ENCODE assay signal across 24 cellular contexts in the genomic region with DNA sequence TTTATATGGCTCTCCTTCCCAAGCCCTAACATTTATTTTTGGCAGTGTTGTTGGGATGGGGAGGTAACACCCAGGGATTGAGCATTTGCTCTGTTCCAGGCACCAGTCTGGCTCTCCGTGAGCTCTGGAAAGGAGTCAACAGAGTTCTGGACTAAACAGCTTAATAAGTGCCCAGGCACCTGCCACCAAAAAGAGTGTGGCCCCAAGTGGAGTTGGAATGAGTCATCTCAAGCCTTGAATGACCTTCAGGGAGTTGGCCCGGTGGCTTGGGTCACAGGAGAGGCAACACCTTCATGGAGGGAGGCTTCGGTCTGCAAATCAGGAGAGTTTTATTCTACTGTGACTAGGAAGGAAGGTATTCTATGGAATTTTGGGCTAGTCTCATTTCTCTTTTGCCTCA.
DNase-seq lines count a peak whose midpoint lies in the region; ATAC-seq and TF ChIP-seq lines count a peak whose summit lies in the region.
"Had no signal": no experiment of that assay in that cellular context is flagged by ENCODE, and none has a peak within 500 bp of the region (broad histone marks: within the 10 kb centered on the region; RNA-seq: fewer than 3 reads in every experiment).

No MANE protein-coding gene starts in this region.

- H3K9me2 ChIP-seq in GM23338 (ENCODE audit: insufficient read depth), result no peaks in the 10 kb centered on the region

- peak; percentile 34 for DNase-seq in NCI-H82 (lab: John Stamatoyannopoulos, UW)
- no peak for DNase-seq in NCI-H82 treated with DMSO at 0.1 percent for 48 hours (lab: John Stamatoyannopoulos, UW; ENCODE audit: unreplicated experiment)
- DNase-seq in GM23338 (ENCODE audit: low spot score), result no peak
- DNase-seq in GM13977 (ENCODE audit: low spot score), result no peak
- no peak for DNase-seq in islet precursor cell
- DNase-seq in cortex of kidney (lab: John Stamatoyannopoulos, UW), result no peak
- DNase-seq in H7, result no peak
- DNase-seq: 8988T; AML-193; CD8-positive, alpha-beta T cell; DMS53; GF-D8; KBM-7; MM.1S; NCI-H1048; NCI-H1436; NCI-H187 treated with DMSO at 0.1 percent for 48 hours; NCI-H2107; NCI-H69; SJCRH30; T-helper 9 cell had no signal

- no peak for ATAC-seq in GM23338
- ATAC-seq: CD8-positive, alpha-beta T cell; Panc1 had no signal

- peaks cover 48% of the 10 kb centered on the region for H3K4me1 Mint-ChIP-seq in GM23338

- H3F3A ChIP-seq in GM23338 (replicated peaks; ENCODE audit: low read depth), result no peaks in the 10 kb centered on the region

- H3K9me3 Mint-ChIP-seq in GM23338, result no peaks in the 10 kb centered on the region

- no peak overlapping the region for H3K27ac ChIP-seq in GM23338 (ENCODE audit: low read depth)
- no peak overlapping the region for H3K27ac ChIP-seq in OCI-LY3 (ENCODE audit: low read length)
- H3K27ac ChIP-seq: HL-60, SJCRH30 had no signal

- H3K79me2 ChIP-seq in GM23338 (replicated peaks; ENCODE audit: insufficient read depth) (0 out of 2 replicates have a peak, but pooled peaks cover 2% of the 10 kb centered on the region), OCI-LY3 (ENCODE audit: low read length) (no peaks in the 10 kb centered on the region)

- H3K4me3 ChIP-seq in GM23338, result no peak overlapping the region
- H3K4me3 ChIP-seq in OCI-LY3 (ENCODE audit: low read length), result peak overlapping the region; percentile 39; the same call in 1 of the 2 replicates
- H3K4me3 ChIP-seq in H7 (ENCODE audit: insufficient read depth, low read depth, low read length), result no peak overlapping the region
- H3K4me3 ChIP-seq: SJCRH30 had no signal

- H3K4me2 ChIP-seq in GM23338 (no peak overlapping the region), OCI-LY3 (ENCODE audit: low read length) (peak overlapping the region; percentile 60)

- 0 out of 2 replicates have a peak, but pooled peaks cover 7% of the 10 kb centered on the region for H3K4me1 ChIP-seq in GM23338 (ENCODE audit: insufficient read depth)
- H3K4me1 ChIP-seq in OCI-LY3 (ENCODE audit: low read length), result peaks cover 62% of the 10 kb centered on the region
- H3K4me1 ChIP-seq: SJCRH30 had no signal

- H3K36me3 ChIP-seq in GM23338 (ENCODE audit: insufficient read depth) (no peaks in the 10 kb centered on the region), OCI-LY3 (replicated peaks; ENCODE audit: low read depth, low read length) (no peaks in the 10 kb centered on the region), H7 (replicated peaks; ENCODE audit: control insufficient read depth, insufficient read depth, low read length) (no peaks in the 10 kb centered on the region)
- H3K36me3 ChIP-seq: SJCRH30 had no signal

- H3K27me3 ChIP-seq in GM23338 (ENCODE audit: insufficient read depth) (no peaks in the 10 kb centered on the region), OCI-LY3 (ENCODE audit: low read depth, low read length) (no peaks in the 10 kb centered on the region), H7 (ENCODE audit: control insufficient read depth, insufficient read depth, low read length) (no peaks in the 10 kb centered on the region)
- H3K27me3 ChIP-seq: SJCRH30 had no signal

- H3K36me3 Mint-ChIP-seq in GM23338 (ENCODE audit: low read depth), result no peaks in the 10 kb centered on the region
- H3K36me3 Mint-ChIP-seq: CD8-positive, alpha-beta T cell had no signal

- no peaks in the 10 kb centered on the region for H3K9me3 ChIP-seq in OCI-LY3 (ENCODE audit: insufficient read depth, low read length)
- H3K9me3 ChIP-seq: SJCRH30 had no signal

- in situ Hi-C loops in GM13977 (cut with MboI; ENCODE audit: low pct_unique_long_range_greater_than_20kb, low sequenced_read_pairs, unreplicated experiment), result no loop called here

- no peak overlapping the region for H3K9ac ChIP-seq in OCI-LY3 (ENCODE audit: low read length)

- 0 out of 2 replicates have a peak overlapping the region, but pooled peaks have one; percentile 14 for H3K27ac Mint-ChIP-seq in GM23338
- H3K27ac Mint-ChIP-seq: CD8-positive, alpha-beta T cell had no signal

- TF ChIP-seq CTCF in GM23338 (conservative IDR thresholded peaks at IDR 0.05; ENCODE audit: low read depth in 2 of 2) (no peak), OCI-LY3 (IDR thresholded peaks at IDR 0.05; ENCODE audit: low read depth, low read length) (no peak), GM13977 (IDR thresholded peaks at IDR 0.05; ENCODE audit: extremely low read depth, insufficient read depth, missing control alignments) (no peak)

- H4K20me1 ChIP-seq in GM23338 (replicated peaks; ENCODE audit: insufficient read depth), result 0 out of 2 replicates have a peak, but pooled peaks cover 3% of the 10 kb centered on the region
- H4K20me1 ChIP-seq in OCI-LY3 (ENCODE audit: insufficient read depth, low read length), result no peaks in the 10 kb centered on the region

- no peak overlapping the region for H2AFZ ChIP-seq in GM23338
- H2AFZ ChIP-seq in OCI-LY3 (ENCODE audit: low read depth, low read length), result no peak overlapping the region

- H3K4me3 Mint-ChIP-seq in GM23338, result no peak overlapping the region
- H3K4me3 Mint-ChIP-seq: CD8-positive, alpha-beta T cell had no signal

- no peaks in the 10 kb centered on the region for H3K27me3 Mint-ChIP-seq in GM23338 (ENCODE audit: insufficient read depth, low read depth, poor library complexity)

TF ChIP-seq in GM23338, 12 proteins besides CTCF, POLR2A, EP300 and RAD21 (continues in another document):
- TF ChIP-seq ZNF331 (CRISPR knock-in tag; IDR thresholded peaks at IDR 0.05; ENCODE audit: low read depth), result no peak
- TF ChIP-seq, protein P1, sequence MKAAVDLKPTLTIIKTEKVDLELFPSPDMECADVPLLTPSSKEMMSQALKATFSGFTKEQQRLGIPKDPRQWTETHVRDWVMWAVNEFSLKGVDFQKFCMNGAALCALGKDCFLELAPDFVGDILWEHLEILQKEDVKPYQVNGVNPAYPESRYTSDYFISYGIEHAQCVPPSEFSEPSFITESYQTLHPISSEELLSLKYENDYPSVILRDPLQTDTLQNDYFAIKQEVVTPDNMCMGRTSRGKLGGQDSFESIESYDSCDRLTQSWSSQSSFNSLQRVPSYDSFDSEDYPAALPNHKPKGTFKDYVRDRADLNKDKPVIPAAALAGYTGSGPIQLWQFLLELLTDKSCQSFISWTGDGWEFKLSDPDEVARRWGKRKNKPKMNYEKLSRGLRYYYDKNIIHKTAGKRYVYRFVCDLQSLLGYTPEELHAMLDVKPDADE (IDR thresholded peaks at IDR 0.05), result no peak
- no peak for TF ChIP-seq CREB1 (CRISPR knock-in tag; IDR thresholded peaks at IDR 0.05; ENCODE audit: low read depth)
- TF ChIP-seq ZNF114 (CRISPR knock-in tag; IDR thresholded peaks at IDR 0.05), result no peak
- no peak for TF ChIP-seq EZH2 (IDR thresholded peaks at IDR 0.05; ENCODE audit: low read depth, unreplicated experiment)
- no peak for TF ChIP-seq NANOG (IDR thresholded peaks at IDR 0.05; ENCODE audit: borderline replicate concordance)
